In the genomic region with DNA sequence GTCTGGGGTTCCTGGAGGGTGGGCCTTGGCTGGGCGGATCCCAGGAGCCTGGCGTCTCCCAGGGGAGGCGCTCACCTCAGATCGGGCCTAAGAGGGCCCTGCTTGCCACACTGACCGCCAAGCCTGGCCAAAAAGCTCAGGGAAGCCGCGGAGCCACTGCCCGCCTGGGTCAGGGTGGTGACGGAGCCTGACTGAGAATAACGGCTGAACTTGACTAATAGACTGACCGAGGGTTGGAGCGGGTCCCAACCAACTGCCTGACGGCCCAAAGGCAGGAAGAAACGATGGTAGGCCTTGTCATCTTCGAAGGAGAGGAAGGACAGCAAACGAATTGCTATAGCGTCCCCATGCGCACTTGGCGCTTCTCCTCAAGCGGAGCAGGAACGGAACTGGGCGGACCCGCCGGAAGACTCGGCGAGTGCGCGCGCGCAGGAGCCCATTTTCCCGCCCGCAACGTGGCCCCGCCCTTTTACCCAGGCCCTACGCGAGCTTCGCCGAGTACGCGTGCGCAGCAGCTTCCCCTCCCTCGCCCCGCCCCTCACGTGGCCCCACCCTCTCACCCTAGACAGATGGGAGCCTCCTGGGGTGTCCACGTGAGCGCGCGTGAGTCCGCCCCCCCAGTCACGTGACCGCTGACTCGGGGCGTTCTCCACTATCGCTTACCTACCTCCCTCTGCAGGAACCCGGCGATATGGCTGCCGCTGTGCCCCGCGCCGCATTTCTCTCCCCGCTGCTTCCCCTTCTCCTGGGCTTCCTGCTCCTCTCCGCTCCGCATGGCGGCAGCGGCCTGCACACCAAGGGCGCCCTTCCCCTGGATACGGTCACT, we compare ENCODE assay signal across 1 cellular context.
A peak's percentile ranks its signal among the peaks of the same experiment; 100 is the strongest.
TF ChIP-seq lines count a peak whose summit lies in the region.

A gene (plus strand): TSS at position 652 of the 826 bp plus-strand sequence. CDS start 40 bp downstream, at position 692.
A gene (minus strand): TSS at position 391 of the 826 bp plus-strand sequence. CDS start 7,895 bp downstream, outside the sequence.

TF ChIP-seq in HepG2, 621 proteins besides CTCF, POLR2A, EP300 and RAD21 (continued from another document and continues in another):
- TF ChIP-seq, protein P1, sequence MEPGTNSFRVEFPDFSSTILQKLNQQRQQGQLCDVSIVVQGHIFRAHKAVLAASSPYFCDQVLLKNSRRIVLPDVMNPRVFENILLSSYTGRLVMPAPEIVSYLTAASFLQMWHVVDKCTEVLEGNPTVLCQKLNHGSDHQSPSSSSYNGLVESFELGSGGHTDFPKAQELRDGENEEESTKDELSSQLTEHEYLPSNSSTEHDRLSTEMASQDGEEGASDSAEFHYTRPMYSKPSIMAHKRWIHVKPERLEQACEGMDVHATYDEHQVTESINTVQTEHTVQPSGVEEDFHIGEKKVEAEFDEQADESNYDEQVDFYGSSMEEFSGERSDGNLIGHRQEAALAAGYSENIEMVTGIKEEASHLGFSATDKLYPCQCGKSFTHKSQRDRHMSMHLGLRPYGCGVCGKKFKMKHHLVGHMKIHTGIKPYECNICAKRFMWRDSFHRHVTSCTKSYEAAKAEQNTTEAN (CRISPR knock-in tag; conservative IDR thresholded peaks at IDR 0.05), result peak; percentile 69; the same call in 1 of the 2 replicates
- TF ChIP-seq HDAC6 (IDR thresholded peaks at IDR 0.05; ENCODE audit: low read depth, low read length) (no peak), ZNF547 (CRISPR knock-in tag; IDR thresholded peaks at IDR 0.05) (peak; percentile 77; the same call in 1 of the 2 replicates), KLF15 (CRISPR knock-in tag; IDR thresholded peaks at IDR 0.05; ENCODE audit: borderline replicate concordance) (0 out of 2 replicates have a peak, but pooled peaks have one; percentile 57), ZNF589 (CRISPR knock-in tag; conservative IDR thresholded peaks at IDR 0.05) (peak; percentile 20; the same call in 1 of the 2 replicates), IKZF4 (CRISPR knock-in tag; IDR thresholded peaks at IDR 0.05; ENCODE audit: borderline replicate concordance, low read depth, not compliant biosample characterization) (peak; percentile 74), ISX (CRISPR knock-in tag; conservative IDR thresholded peaks at IDR 0.05) (peak; percentile 78; the same call in 1 of the 2 replicates), PAWR (CRISPR knock-in tag; IDR thresholded peaks at IDR 0.05; ENCODE audit: borderline replicate concordance) (0 out of 2 replicates have a peak, but pooled peaks have one; percentile 25), RXRA (CRISPR knock-in tag; IDR thresholded peaks at IDR 0.05) (peak; percentile 12; the same call in 1 of the 2 replicates), MXD4 (CRISPR knock-in tag; IDR thresholded peaks at IDR 0.05) (peak; percentile 31), ZNF251 (CRISPR knock-in tag; IDR thresholded peaks at IDR 0.05) (no peak; the same call in 1 of the 2 replicates), U2AF1 (optimal IDR thresholded peaks at IDR 0.05; ENCODE audit: low read depth, low read length) (no peak), ATAD3A (CRISPR knock-in tag; IDR thresholded peaks at IDR 0.05) (no peak), FOXJ3 (CRISPR knock-in tag; IDR thresholded peaks at IDR 0.05; ENCODE audit: borderline replicate concordance) (peak; percentile 50; the same call in 1 of the 2 replicates), EZH2 (conservative IDR thresholded peaks at IDR 0.05; ENCODE audit: low read depth, low read length) (no peak), TBX3 (IDR thresholded peaks at IDR 0.05; ENCODE audit: borderline replicate concordance) (peak; percentile 45; the same call in 1 of the 2 replicates), ZNF670 (CRISPR knock-in tag; IDR thresholded peaks at IDR 0.05; ENCODE audit: borderline replicate concordance) (peak; percentile 82), SMARCC2 (IDR thresholded peaks at IDR 0.05) (no peak)
- TF ChIP-seq, protein P2, sequence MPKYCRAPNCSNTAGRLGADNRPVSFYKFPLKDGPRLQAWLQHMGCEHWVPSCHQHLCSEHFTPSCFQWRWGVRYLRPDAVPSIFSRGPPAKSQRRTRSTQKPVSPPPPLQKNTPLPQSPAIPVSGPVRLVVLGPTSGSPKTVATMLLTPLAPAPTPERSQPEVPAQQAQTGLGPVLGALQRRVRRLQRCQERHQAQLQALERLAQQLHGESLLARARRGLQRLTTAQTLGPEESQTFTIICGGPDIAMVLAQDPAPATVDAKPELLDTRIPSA (CRISPR knock-in tag; IDR thresholded peaks at IDR 0.05; ENCODE audit: borderline replicate concordance), result no peak; the same call in 1 of the 2 replicates
- TF ChIP-seq, protein P3, sequence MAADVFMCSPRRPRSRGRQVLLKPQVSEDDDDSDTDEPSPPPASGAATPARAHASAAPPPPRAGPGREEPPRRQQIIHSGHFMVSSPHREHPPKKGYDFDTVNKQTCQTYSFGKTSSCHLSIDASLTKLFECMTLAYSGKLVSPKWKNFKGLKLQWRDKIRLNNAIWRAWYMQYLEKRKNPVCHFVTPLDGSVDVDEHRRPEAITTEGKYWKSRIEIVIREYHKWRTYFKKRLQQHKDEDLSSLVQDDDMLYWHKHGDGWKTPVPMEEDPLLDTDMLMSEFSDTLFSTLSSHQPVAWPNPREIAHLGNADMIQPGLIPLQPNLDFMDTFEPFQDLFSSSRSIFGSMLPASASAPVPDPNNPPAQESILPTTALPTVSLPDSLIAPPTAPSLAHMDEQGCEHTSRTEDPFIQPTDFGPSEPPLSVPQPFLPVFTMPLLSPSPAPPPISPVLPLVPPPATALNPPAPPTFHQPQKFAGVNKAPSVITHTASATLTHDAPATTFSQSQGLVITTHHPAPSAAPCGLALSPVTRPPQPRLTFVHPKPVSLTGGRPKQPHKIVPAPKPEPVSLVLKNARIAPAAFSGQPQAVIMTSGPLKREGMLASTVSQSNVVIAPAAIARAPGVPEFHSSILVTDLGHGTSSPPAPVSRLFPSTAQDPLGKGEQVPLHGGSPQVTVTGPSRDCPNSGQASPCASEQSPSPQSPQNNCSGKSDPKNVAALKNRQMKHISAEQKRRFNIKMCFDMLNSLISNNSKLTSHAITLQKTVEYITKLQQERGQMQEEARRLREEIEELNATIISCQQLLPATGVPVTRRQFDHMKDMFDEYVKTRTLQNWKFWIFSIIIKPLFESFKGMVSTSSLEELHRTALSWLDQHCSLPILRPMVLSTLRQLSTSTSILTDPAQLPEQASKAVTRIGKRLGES (CRISPR knock-in tag; IDR thresholded peaks at IDR 0.05; ENCODE audit: borderline replicate concordance), result peak; percentile 71; the same call in 1 of the 2 replicates
- TF ChIP-seq, protein P4, sequence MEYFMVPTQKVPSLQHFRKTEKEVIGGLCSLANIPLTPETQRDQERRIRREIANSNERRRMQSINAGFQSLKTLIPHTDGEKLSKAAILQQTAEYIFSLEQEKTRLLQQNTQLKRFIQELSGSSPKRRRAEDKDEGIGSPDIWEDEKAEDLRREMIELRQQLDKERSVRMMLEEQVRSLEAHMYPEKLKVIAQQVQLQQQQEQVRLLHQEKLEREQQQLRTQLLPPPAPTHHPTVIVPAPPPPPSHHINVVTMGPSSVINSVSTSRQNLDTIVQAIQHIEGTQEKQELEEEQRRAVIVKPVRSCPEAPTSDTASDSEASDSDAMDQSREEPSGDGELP (IDR thresholded peaks at IDR 0.05; ENCODE audit: borderline replicate concordance, low read depth), result peak; percentile 66; the same call in 1 of the 2 replicates
- TF ChIP-seq, protein P5, sequence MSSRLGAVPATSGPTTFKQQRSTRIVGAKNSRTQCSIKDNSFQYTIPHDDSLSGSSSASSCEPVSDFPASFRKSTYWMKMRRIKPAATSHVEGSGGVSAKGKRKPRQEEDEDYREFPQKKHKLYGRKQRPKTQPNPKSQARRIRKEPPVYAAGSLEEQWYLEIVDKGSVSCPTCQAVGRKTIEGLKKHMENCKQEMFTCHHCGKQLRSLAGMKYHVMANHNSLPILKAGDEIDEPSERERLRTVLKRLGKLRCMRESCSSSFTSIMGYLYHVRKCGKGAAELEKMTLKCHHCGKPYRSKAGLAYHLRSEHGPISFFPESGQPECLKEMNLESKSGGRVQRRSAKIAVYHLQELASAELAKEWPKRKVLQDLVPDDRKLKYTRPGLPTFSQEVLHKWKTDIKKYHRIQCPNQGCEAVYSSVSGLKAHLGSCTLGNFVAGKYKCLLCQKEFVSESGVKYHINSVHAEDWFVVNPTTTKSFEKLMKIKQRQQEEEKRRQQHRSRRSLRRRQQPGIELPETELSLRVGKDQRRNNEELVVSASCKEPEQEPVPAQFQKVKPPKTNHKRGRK (CRISPR knock-in tag; IDR thresholded peaks at IDR 0.05), result no peak
- TF ChIP-seq, protein P6, sequence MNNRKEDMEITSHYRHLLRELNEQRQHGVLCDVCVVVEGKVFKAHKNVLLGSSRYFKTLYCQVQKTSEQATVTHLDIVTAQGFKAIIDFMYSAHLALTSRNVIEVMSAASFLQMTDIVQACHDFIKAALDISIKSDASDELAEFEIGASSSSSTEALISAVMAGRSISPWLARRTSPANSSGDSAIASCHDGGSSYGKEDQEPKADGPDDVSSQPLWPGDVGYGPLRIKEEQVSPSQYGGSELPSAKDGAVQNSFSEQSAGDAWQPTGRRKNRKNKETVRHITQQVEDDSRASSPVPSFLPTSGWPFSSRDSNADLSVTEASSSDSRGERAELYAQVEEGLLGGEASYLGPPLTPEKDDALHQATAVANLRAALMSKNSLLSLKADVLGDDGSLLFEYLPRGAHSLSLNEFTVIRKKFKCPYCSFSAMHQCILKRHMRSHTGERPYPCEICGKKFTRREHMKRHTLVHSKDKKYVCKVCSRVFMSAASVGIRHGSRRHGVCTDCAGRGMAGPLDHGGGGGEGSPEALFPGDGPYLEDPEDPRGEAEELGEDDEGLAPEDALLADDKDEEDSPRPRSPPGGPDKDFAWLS (CRISPR knock-in tag; IDR thresholded peaks at IDR 0.05; ENCODE audit: borderline replicate concordance), result no peak
- TF ChIP-seq, protein P7, sequence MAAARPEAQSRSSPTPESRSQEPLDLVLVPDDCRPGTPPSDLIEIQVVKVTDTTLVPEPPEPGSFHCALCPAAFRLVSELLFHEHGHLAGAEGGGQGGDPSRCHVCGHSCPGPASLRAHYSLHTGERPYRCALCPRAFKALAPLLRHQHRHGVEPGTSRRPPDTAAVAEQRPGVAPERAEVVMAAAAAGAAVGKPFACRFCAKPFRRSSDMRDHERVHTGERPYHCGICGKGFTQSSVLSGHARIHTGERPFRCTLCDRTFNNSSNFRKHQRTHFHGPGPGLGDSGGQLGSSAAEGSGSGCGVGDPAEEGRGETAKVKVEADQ (CRISPR knock-in tag; IDR thresholded peaks at IDR 0.05; ENCODE audit: borderline replicate concordance), result peak; percentile 78
- TF ChIP-seq, protein P8, sequence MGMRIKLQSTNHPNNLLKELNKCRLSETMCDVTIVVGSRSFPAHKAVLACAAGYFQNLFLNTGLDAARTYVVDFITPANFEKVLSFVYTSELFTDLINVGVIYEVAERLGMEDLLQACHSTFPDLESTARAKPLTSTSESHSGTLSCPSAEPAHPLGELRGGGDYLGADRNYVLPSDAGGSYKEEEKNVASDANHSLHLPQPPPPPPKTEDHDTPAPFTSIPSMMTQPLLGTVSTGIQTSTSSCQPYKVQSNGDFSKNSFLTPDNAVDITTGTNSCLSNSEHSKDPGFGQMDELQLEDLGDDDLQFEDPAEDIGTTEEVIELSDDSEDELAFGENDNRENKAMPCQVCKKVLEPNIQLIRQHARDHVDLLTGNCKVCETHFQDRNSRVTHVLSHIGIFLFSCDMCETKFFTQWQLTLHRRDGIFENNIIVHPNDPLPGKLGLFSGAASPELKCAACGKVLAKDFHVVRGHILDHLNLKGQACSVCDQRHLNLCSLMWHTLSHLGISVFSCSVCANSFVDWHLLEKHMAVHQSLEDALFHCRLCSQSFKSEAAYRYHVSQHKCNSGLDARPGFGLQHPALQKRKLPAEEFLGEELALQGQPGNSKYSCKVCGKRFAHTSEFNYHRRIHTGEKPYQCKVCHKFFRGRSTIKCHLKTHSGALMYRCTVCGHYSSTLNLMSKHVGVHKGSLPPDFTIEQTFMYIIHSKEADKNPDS (CRISPR knock-in tag; IDR thresholded peaks at IDR 0.05), result no peak
- TF ChIP-seq, protein P9, sequence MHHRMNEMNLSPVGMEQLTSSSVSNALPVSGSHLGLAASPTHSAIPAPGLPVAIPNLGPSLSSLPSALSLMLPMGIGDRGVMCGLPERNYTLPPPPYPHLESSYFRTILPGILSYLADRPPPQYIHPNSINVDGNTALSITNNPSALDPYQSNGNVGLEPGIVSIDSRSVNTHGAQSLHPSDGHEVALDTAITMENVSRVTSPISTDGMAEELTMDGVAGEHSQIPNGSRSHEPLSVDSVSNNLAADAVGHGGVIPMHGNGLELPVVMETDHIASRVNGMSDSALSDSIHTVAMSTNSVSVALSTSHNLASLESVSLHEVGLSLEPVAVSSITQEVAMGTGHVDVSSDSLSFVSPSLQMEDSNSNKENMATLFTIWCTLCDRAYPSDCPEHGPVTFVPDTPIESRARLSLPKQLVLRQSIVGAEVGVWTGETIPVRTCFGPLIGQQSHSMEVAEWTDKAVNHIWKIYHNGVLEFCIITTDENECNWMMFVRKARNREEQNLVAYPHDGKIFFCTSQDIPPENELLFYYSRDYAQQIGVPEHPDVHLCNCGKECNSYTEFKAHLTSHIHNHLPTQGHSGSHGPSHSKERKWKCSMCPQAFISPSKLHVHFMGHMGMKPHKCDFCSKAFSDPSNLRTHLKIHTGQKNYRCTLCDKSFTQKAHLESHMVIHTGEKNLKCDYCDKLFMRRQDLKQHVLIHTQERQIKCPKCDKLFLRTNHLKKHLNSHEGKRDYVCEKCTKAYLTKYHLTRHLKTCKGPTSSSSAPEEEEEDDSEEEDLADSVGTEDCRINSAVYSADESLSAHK (CRISPR knock-in tag; IDR thresholded peaks at IDR 0.05; ENCODE audit: borderline replicate concordance), result 0 out of 2 replicates have a peak, but pooled peaks have one; percentile 60
